9 cellular contexts compared by ENCODE assay signal in the genomic region with DNA sequence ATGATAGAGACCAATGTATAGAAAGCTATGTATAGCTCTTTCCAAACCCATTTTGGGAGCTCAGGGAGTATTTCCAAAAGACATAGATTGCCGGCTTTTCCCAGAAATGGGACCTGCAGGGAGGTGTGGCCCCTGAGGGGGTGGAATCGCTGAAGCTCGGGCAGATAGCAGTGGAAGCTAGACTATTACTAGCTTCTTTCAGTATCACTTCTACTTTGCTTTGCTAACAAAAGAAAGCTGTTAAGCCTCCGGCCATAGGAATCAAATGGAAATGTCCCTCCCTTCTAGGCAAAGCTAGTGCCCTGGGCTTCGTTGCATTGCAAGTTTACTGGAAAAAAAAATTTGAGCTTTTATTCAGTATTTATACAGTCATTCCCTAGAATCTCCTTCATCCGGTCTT. TPM values are rescaled to one million over a fixed set of nuclear protein-coding genes. Genes with fewer than 3 reads are reported as not detected.
DNase-seq lines count a peak whose midpoint lies in the region; ATAC-seq, FAIRE-seq and TF ChIP-seq lines count a peak whose summit lies in the region.
"Had no signal": no experiment of that assay in that cellular context is flagged by ENCODE, and none has a peak within 500 bp of the region (broad histone marks: within the 10 kb centered on the region; RNA-seq: fewer than 3 reads in every experiment).

No MANE protein-coding gene starts in this region.

- no peaks in the 10 kb centered on the region for H3K27me3 ChIP-seq in GM12878 (replicated peaks in 1 of 2; ENCODE audit: control insufficient read depth in 2 of 2, insufficient read depth in 2 of 2, low read length in 1 of 2)
- H3K27me3 ChIP-seq in gastrocnemius medialis, result no peaks in the 10 kb centered on the region

- BruUV-seq in GM12878 (replicated peaks; lab: Mats Ljungman, UMichigan), result no TSS peak

- no peak for TF ChIP-seq CTCF in GM12878 (IDR thresholded peaks at IDR 0.05 in 2 of 3, conservative IDR thresholded peaks at IDR 0.05 in 1 of 3; ENCODE audit: control insufficient read depth in 2 of 3, extremely low read depth in 1 of 3, insufficient read depth in 1 of 3, low read depth in 3 of 3, low read length in 3 of 3)
- TF ChIP-seq CTCF in gastrocnemius medialis (IDR thresholded peaks at IDR 0.05 in 4 of 5, conservative IDR thresholded peaks at IDR 0.05 in 1 of 5), result no peak

- H3K9me3 ChIP-seq in GM12878 (replicated peaks; ENCODE audit: control insufficient read depth, insufficient read depth, low read length) (peaks cover 8% of the 10 kb centered on the region; the same call in 2 of the 3 replicates), gastrocnemius medialis (no peaks in the 10 kb centered on the region)

- 17% methylated on average over 6 of the region's 6 CpGs for WGBS in GM12878 (ENCODE audit: insufficient coverage, insufficient replicate concordance, low lambda C conversion rate, missing lambda C conversion rate)

- H4K20me1 ChIP-seq in GM12878 (ENCODE audit: control insufficient read depth, insufficient read depth), result no peaks in the 10 kb centered on the region

- H3K79me2 ChIP-seq in GM12878 (ENCODE audit: control insufficient read depth, insufficient read depth, low read length), result no peaks in the 10 kb centered on the region

- TF ChIP-seq RAD21 in GM12878 (IDR thresholded peaks at IDR 0.05; ENCODE audit: insufficient read depth, low read depth, low read length), result no peak

- POLR2A ChIA-PET in GM12878 (lab: Charles Lee), result interaction anchor here (0.6 to 1.3 kb wide), 2 partner anchors 54 to 244 kb away, joined by 3 to 5 read pairs; no protein-coding TSS in a partner anchor

- peak; percentile 32 for ATAC-seq in GM18519 (IDR thresholded peaks at IDR 0.05; ENCODE audit: low FRiP score, unreplicated experiment)
- ATAC-seq in HG02870 (IDR thresholded peaks at IDR 0.05; ENCODE audit: unreplicated experiment), result peak; percentile 31
- ATAC-seq in GM12878, result peak; percentile 78
- no peak for ATAC-seq in GM21723 (IDR thresholded peaks at IDR 0.05; ENCODE audit: unreplicated experiment)
- ATAC-seq in gastrocnemius medialis, result no peak
- ATAC-seq: natural killer cell treated with Interleukin-12 subunit alpha and Interleukin-12 subunit beta and Interleukin-15 and Interleukin-18, amount 100 ng/mL, for 72 hours had no signal

- H3K4me3 ChIP-seq in GM12878 (no peak overlapping the region), gastrocnemius medialis (peak overlapping the region in 1 of 4 donors; percentile 53)

- H3K4me1 ChIP-seq in GM12878 (ENCODE audit: control insufficient read depth, insufficient read depth, low read length) (no peaks in the 10 kb centered on the region), gastrocnemius medialis (peaks cover 3 to 5% of the 10 kb centered on the region in 2 donors)

- H3K9ac ChIP-seq in GM12878 (ENCODE audit: control insufficient read depth, insufficient read depth, low read length), result no peak overlapping the region

- peak overlapping the region; percentile 6; the same call in 1 of the 2 replicates for H2AFZ ChIP-seq in GM12878 (ENCODE audit: control insufficient read depth, low read depth, low read length)

- SMC1A ChIA-PET in GM12878 (lab: Charles Lee; ENCODE audit: uncharacterized antibody, unreplicated experiment), result interaction anchor here (0.6 to 3.3 kb wide), 36 partner anchors 10 to 611 kb away, joined by 3 to 67 read pairs (median 4); a partner anchor contains a TSS

- in situ Hi-C loops in GM12878 (cut with MboI), result loop anchor here (5.0 kb wide), 1 partner anchor 369 kb away; no protein-coding TSS in a partner anchor
- in situ Hi-C loops in gastrocnemius medialis (cut with MboI; ENCODE audit: low sequenced_read_pairs in 4 of 4), result loop anchor here in 2 of 4 donors (10.0 to 25.0 kb wide), 2 partner anchors 369 to 372 kb away; no protein-coding TSS in a partner anchor

- CTCF ChIA-PET in GM12878 (lab: Yijun Ruan, JAX), result interaction anchor here (0.6 to 3.2 kb wide), 49 partner anchors 9 to 948 kb away, joined by 3 to 48 read pairs (median 4); a partner anchor contains a TSS

- DNase-seq in GM12878 (ENCODE audit: low read depth, low spot score) (peak; percentile 2), posterior vena cava (ENCODE audit: low spot score) (peak; percentile 8), gastrocnemius medialis (no peak), NCI-H2081 treated with DMSO at 0.1 percent for 48 hours (lab: John Stamatoyannopoulos, UW) (no peak)
- DNase-seq in stimulated activated CD4-positive, alpha-beta T cell treated with anti-CD3 and anti-CD28 coated beads, Interleukin-1b, Interleukin-23, amount 100 ng/mL, for 48 hours, result no peak

- intact Hi-C loops in GM12878 (cut with micrococcal nuclease; ENCODE audit: unreplicated experiment), result loop anchor here (2.0 kb wide), 1 partner anchor 132 kb away; no protein-coding TSS in a partner anchor
- intact Hi-C loops in posterior vena cava (cut with DNase I), result no loop called here
- intact Hi-C loops in gastrocnemius medialis (cut with DNase I; ENCODE audit: low total_unique reads), result loop anchor here (2.0 to 10.0 kb wide), 3 partner anchors 242 to 370 kb away; a partner anchor contains a TSS

- peak overlapping the region; percentile 19 for H3K4me2 ChIP-seq in GM12878 (ENCODE audit: control insufficient read depth, insufficient read depth)

- RAD21 ChIA-PET in GM12878 (lab: Charles Lee; ENCODE audit: unreplicated experiment), result interaction anchor here (0.6 to 2.4 kb wide), 30 partner anchors 9 to 757 kb away, joined by 3 to 51 read pairs (median 4); a partner anchor contains a TSS

- H3K27ac ChIP-seq in GM12878 (ENCODE audit: control insufficient read depth, insufficient read depth), result no peak overlapping the region
- no peak overlapping the region for H3K27ac ChIP-seq in gastrocnemius medialis

- no peak for FAIRE-seq in GM12878 (lab: Jason Lieb, UNC)

- TF ChIP-seq POLR2A in GM12878 (IDR thresholded peaks at IDR 0.05; ENCODE audit: low read depth, low read length) (no peak), gastrocnemius medialis (IDR thresholded peaks at IDR 0.05) (no peak)

- no peaks in the 10 kb centered on the region for H3K36me3 ChIP-seq in GM12878 (ENCODE audit: control insufficient read depth in 2 of 2, insufficient read depth in 2 of 2, low read length in 1 of 2)
- no peaks in the 10 kb centered on the region for H3K36me3 ChIP-seq in gastrocnemius medialis

- no peak for TF ChIP-seq EP300 in GM12878 (IDR thresholded peaks at IDR 0.05; ENCODE audit: borderline replicate concordance in 1 of 2, control insufficient read depth in 1 of 2, low read depth in 2 of 2, low read length in 2 of 2)

TF ChIP-seq in GM12878, 131 proteins besides CTCF, POLR2A, EP300 and RAD21 (continues in another document):
- no peak for TF ChIP-seq SIN3A (IDR thresholded peaks at IDR 0.05; ENCODE audit: low read depth, low read length)
- no peak for TF ChIP-seq RAD51 (IDR thresholded peaks at IDR 0.05)
- 0 out of 4 replicates have a peak, but pooled peaks of 1 of the 2 experiments have one; percentile 19 for TF ChIP-seq IKZF2 (IDR thresholded peaks at IDR 0.05)
- no peak for TF ChIP-seq SPI1 (IDR thresholded peaks at IDR 0.05; ENCODE audit: borderline replicate concordance, insufficient read depth, low read depth, low read length)
- no peak for TF ChIP-seq PML (IDR thresholded peaks at IDR 0.05; ENCODE audit: low read length)
- no peak for TF ChIP-seq ZNF24 (IDR thresholded peaks at IDR 0.05)
- TF ChIP-seq KLF5 (IDR thresholded peaks at IDR 0.05; ENCODE audit: partially characterized antibody), result no peak
- no peak for TF ChIP-seq SIX5 (IDR thresholded peaks at IDR 0.05; ENCODE audit: low read depth, low read length, severe bottlenecking)
- peak; percentile 11; the same call in 1 of the 2 replicates for TF ChIP-seq IKZF1 (conservative IDR thresholded peaks at IDR 0.05)
- TF ChIP-seq ESRRA (IDR thresholded peaks at IDR 0.05; ENCODE audit: low read length), result no peak
- no peak for TF ChIP-seq CHD4 (IDR thresholded peaks at IDR 0.05)

RNA-seq across cellular contexts. Expression of a gene that starts 30.5 kb away (rescaled TPM):
- total RNA-seq in GM12878 (2013; cell fraction: nucleolus; rRNA removed), result 24.0 and 24.8 TPM in 2 replicates
- total RNA-seq in GM12878 (2014; rRNA removed), result 15.9 and 17.6 TPM in 2 replicates
- 20.3 and 21.4 TPM in 2 replicates for total RNA-seq in GM12878 (2014; rRNA removed; fragmentation: Illumina TruSeq; extraction: Trizol)
- total RNA-seq in GM12878 (2021), result 10.7 and 12.9 TPM in 2 replicates
- 2.3 TPM for polyA plus RNA-seq in GM12878 (2011; ENCODE audit: low read depth)
- polyA plus RNA-seq in GM12878 (2011; rRNA removed), result 15.5 and 24.0 TPM in 2 replicates
- 7.9 and 8.6 TPM in 2 replicates for polyA plus RNA-seq in GM12878 (2011; cell fraction: cytosol; rRNA removed)
- 20.2 and 27.9 TPM in 2 replicates for polyA plus RNA-seq in GM12878 (2011; cell fraction: nucleus; rRNA removed)
- 3.6 and 4.0 TPM in 2 replicates for polyA plus RNA-seq in GM12878 (2012)
- 20.2 and 26.7 TPM in 2 replicates for polyA plus RNA-seq in GM12878 (2014; fragmentation: Illumina TruSeq; extraction: Trizol)
- polyA plus RNA-seq in GM12878 (2014; fragmentation: Nextera tagmentation; extraction: Ambion mirVana), result 1 to 10 TPM; 4.8 to 6.3 TPM
- polyA plus RNA-seq in GM12878 (2014; rRNA removed), result 14.6 and 14.8 TPM in 2 replicates
- 10 to 100 TPM; 12.1 to 13.1 TPM for polyA plus RNA-seq in GM12878 (2016; fragmentation: Nextera tagmentation; extraction: Ambion mirVana)
- polyA minus RNA-seq in GM12878 (2011; rRNA and poly(A)+ RNA removed), result 8.1 and 9.4 TPM in 2 replicates
- 2.7 and 4.2 TPM in 2 replicates for polyA minus RNA-seq in GM12878 (2011; cell fraction: cytosol; rRNA and poly(A)+ RNA removed)
- 6.0 and 10.2 TPM in 2 replicates for polyA minus RNA-seq in GM12878 (2011; cell fraction: nucleus; rRNA and poly(A)+ RNA removed)
- total RNA-seq in posterior vena cava, result under 1 TPM; 0.43 to 0.51 TPM
- under 1 TPM in 3 of 4 donors, not detected in 1; 0.07 to 0.41 (median 0.20) TPM for total RNA-seq in gastrocnemius medialis

RNA-seq across cellular contexts. Expression of a gene that starts 53.1 kb away (rescaled TPM):
- total RNA-seq in GM12878 (2013; cell fraction: nucleolus; rRNA removed), result 35.4 and 51.0 TPM in 2 replicates
- total RNA-seq in GM12878 (2014; rRNA removed), result 3.9 and 4.0 TPM in 2 replicates
- 7.3 and 8.4 TPM in 2 replicates for total RNA-seq in GM12878 (2014; rRNA removed; fragmentation: Illumina TruSeq; extraction: Trizol)
- 9.1 and 9.8 TPM in 2 replicates for total RNA-seq in GM12878 (2021)
- 3.3 TPM for polyA plus RNA-seq in GM12878 (2011; ENCODE audit: low read depth)
- polyA plus RNA-seq in GM12878 (2011; rRNA removed), result 12.2 and 13.1 TPM in 2 replicates
- polyA plus RNA-seq in GM12878 (2011; cell fraction: cytosol; rRNA removed), result 9.0 and 9.4 TPM in 2 replicates
- 12.3 and 13.4 TPM in 2 replicates for polyA plus RNA-seq in GM12878 (2011; cell fraction: nucleus; rRNA removed)
- 5.4 and 5.5 TPM in 2 replicates for polyA plus RNA-seq in GM12878 (2012)
- polyA plus RNA-seq in GM12878 (2014; fragmentation: Illumina TruSeq; extraction: Trizol), result 10.1 and 10.3 TPM in 2 replicates
- 1 to 10 TPM; 3.0 to 3.6 TPM for polyA plus RNA-seq in GM12878 (2014; fragmentation: Nextera tagmentation; extraction: Ambion mirVana)
- 11.0 and 11.5 TPM in 2 replicates for polyA plus RNA-seq in GM12878 (2014; rRNA removed)
- polyA plus RNA-seq in GM12878 (2016; fragmentation: Nextera tagmentation; extraction: Ambion mirVana), result 10 to 100 TPM; 10.4 to 14.1 TPM
- polyA minus RNA-seq in GM12878 (2011; rRNA and poly(A)+ RNA removed), result 7.9 and 11.3 TPM in 2 replicates
- 2.7 and 3.3 TPM in 2 replicates for polyA minus RNA-seq in GM12878 (2011; cell fraction: cytosol; rRNA and poly(A)+ RNA removed)
- polyA minus RNA-seq in GM12878 (2011; cell fraction: nucleus; rRNA and poly(A)+ RNA removed), result 9.7 and 18.2 TPM in 2 replicates
- total RNA-seq in posterior vena cava, result 1 to 10 TPM; 6.6 to 7.6 TPM
- total RNA-seq in gastrocnemius medialis, result 1 to 10 TPM; 2.4 to 8.2 (median 5.5) TPM

Comparison
In these comparisons a context has a peak if more than half of its experiments do, and no peak if none do; other contexts are left out.
1. ATAC-seq: peak in GM18519 (single experiment), HG02870 (single experiment) and GM12878 (single experiment); none in GM21723 (single experiment) and gastrocnemius medialis (0 of 2).
2. DNase-seq: peak in GM12878 (single experiment) and posterior vena cava (single experiment); none in gastrocnemius medialis (0 of 2), stimulated activated CD4-positive, alpha-beta T cell treated with anti-CD3 and anti-CD28 coated beads, Interleukin-1b, Interleukin-23, amount 100 ng/mL, for 48 hours (single experiment) and NCI-H2081 treated with DMSO at 0.1 percent for 48 hours (single experiment).
3. RNA of a gene that starts 30.5 kb away (total RNA-seq): 10.7 to 24.8 TPM in GM12878; 0.43 to 0.51 TPM in posterior vena cava and 0.07 to 0.41 TPM in gastrocnemius medialis; every median in the first group is over 4 times any median in the second.
4. intact Hi-C loops: an anchor here in GM12878 (2.0 kb wide) and gastrocnemius medialis (2.0 to 10.0 kb wide); none called in posterior vena cava.